Comparison of ENCODE assay signal across 19 cellular contexts in the genomic region with DNA sequence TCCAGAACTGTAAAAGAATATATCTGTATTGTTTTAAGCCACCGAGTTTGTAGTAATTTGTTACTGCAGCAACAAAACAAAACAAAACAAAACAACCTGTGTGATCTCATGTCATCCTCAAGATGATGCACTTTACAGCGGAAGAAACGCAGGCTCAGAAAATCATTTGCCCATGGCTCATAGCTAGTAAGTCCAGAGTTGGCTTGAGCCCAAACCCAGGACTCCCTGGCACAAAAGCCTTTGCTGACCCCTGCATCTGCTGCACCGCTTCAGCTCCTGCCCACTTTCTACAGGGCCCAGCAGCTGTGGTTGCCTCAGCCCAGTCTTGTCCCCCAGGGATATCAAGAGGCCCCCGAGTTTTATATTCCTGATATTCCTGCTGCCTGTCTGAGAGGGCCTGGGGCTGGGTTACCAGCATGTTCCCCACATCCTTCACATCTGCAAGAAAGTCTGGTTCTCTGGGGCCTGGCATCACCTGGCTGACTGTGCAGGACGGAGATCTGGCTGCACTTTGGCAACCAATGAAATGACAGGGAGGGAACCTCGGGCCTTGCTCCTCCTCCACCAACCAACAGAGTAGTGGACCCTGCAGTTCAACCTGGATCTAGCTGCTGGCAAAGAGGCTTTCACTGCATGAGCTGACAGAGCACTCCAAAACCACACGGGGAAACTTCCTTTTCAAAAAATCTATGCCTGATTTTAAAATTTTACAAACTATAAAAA. TPM values are rescaled to one million over a fixed set of nuclear protein-coding genes. Genes with fewer than 3 reads are reported as not detected.
DNase-seq lines count a peak whose midpoint lies in the region; ATAC-seq, FAIRE-seq and TF ChIP-seq lines count a peak whose summit lies in the region.
"Had no signal": no experiment of that assay in that cellular context is flagged by ENCODE, and none has a peak within 500 bp of the region (broad histone marks: within the 10 kb centered on the region; RNA-seq: fewer than 3 reads in every experiment).

No MANE protein-coding gene starts in this region.

- no peak overlapping the region for H2BK15ac ChIP-seq in H1 (ENCODE audit: low read length)

- H4K5ac ChIP-seq in H1 (ENCODE audit: insufficient read length, low read depth, low read length) = no peak overlapping the region

- H3F3A ChIP-seq in PC-3 (ENCODE audit: low read length, unreplicated experiment) = no peaks in the 10 kb centered on the region

- H3K4me3 ChIP-seq in PC-3 (ENCODE audit: low read length) = no peak overlapping the region
- H3K4me3 ChIP-seq in H1 (ENCODE audit: extremely low read depth in 1 of 4, insufficient read depth in 2 of 4, low read depth in 3 of 4, low read length in 4 of 4) = no peak overlapping the region
- no peak overlapping the region for H3K4me3 ChIP-seq in muscle layer of duodenum (ENCODE audit: low read depth in 1 of 2, low read length in 2 of 2)
- peak overlapping the region in 1 of 2 donors; percentile 15 for H3K4me3 ChIP-seq in stomach smooth muscle (ENCODE audit: low read length in 2 of 2)
- H3K4me3 ChIP-seq: SK-N-MC, suprapubic skin had no signal

- H4K20me1 ChIP-seq in PC-3 (ENCODE audit: low read length) (no peaks in the 10 kb centered on the region), H1 (replicated peaks in 1 of 2; ENCODE audit: control insufficient read depth in 1 of 2, insufficient read depth in 2 of 2, low read length in 2 of 2) (no peaks in the 10 kb centered on the region)

- ATAC-seq in PC-3 = no peak
- no peak for ATAC-seq in HG02759 (IDR thresholded peaks at IDR 0.05; ENCODE audit: unreplicated experiment)
- ATAC-seq in HG03520 (IDR thresholded peaks at IDR 0.05; ENCODE audit: unreplicated experiment) = no peak

- H3K4ac ChIP-seq in H1 (replicated peaks; ENCODE audit: insufficient read length, low read depth, low read length) = no peak overlapping the region

- H4K8ac ChIP-seq in H1 (ENCODE audit: extremely low read depth, insufficient read depth, low read length) = 0 out of 2 replicates have a peak overlapping the region, but pooled peaks have one; percentile 53

- no peak overlapping the region for H2BK12ac ChIP-seq in H1 (ENCODE audit: low read depth, low read length)

- no peak for FAIRE-seq in H1 (lab: Jason Lieb, UNC)
- FAIRE-seq: kidney had no signal

- DNase-seq in PC-3 = peak; percentile 17
- DNase-seq in H1 (ENCODE audit: low read depth in 1 of 2, low spot score in 2 of 2) = no peak
- no peak for DNase-seq in NCI-H345 (lab: John Stamatoyannopoulos, UW)
- DNase-seq: activated CD4-positive, alpha-beta T cell treated with anti-CD3 and anti-CD28 coated beads, Interleukin-2, amount 10 ng/mL, durations not matched to agents 7 days and 5 days; activated naive CD4-positive, alpha-beta T cell treated with anti-CD3 and anti-CD28 coated beads, Interleukin-2, amount 10 ng/mL, durations not matched to agents 7 days and 5 days; BE2C; brain microvascular endothelial cell; kidney; NCI-H2081 treated with DMSO at 0.1 percent for 48 hours; NCI-H526; OCI-M1; stimulated activated CD4-positive, alpha-beta T cell treated with anti-CD3 and anti-CD28 coated beads, Interleukin-4, amount 100 ng/mL, for 1 hour had no signal

- no peak overlapping the region for H2BK20ac ChIP-seq in H1 (ENCODE audit: low read length)

- no peaks in the 10 kb centered on the region for H3K79me1 ChIP-seq in H1 (ENCODE audit: low read depth, low read length)

- H3K4me1 ChIP-seq in PC-3 (ENCODE audit: insufficient read depth, low read length) (no peaks in the 10 kb centered on the region), H1 (replicated peaks in 1 of 4; ENCODE audit: control insufficient read depth in 3 of 4, insufficient read depth in 4 of 4, low read length in 3 of 4) (no peaks in the 10 kb centered on the region), muscle layer of duodenum (ENCODE audit: control insufficient read depth in 1 of 2, insufficient read depth in 2 of 2, low read length in 2 of 2) (peaks cover 0 to 5% of the 10 kb centered on the region in 2 donors), stomach smooth muscle (ENCODE audit: control insufficient read depth, insufficient read depth, low read length) (peaks cover 34% of the 10 kb centered on the region)
- H3K4me1 ChIP-seq: BE2C, suprapubic skin had no signal

- no peak overlapping the region for H3K4me2 ChIP-seq in PC-3 (ENCODE audit: low read length)
- H3K4me2 ChIP-seq in H1 (ENCODE audit: insufficient read depth in 1 of 2, low read depth in 2 of 2, low read length in 2 of 2) = no peak overlapping the region

- H3K23ac ChIP-seq in H1 (ENCODE audit: insufficient read length) = no peak overlapping the region

- 82% methylated on average over 8 of the region's 8 CpGs; no CpG with 5 or more reads in 1 of the 2 experiments for WGBS in H1 (ENCODE audit: extremely low coverage in 1 of 2, insufficient coverage in 1 of 2, insufficient read length in 1 of 2, insufficient replicate concordance in 2 of 2, low coverage in 1 of 2, low lambda C conversion rate in 2 of 2, missing lambda C conversion rate in 1 of 2), 2 experiments

- POLR2A ChIA-PET in PC-3 (lab: Charles Lee; ENCODE audit: unreplicated experiment) (no interaction called here), H1 (lab: Charles Lee; ENCODE audit: partially characterized antibody) (interaction anchor here (1.3 kb wide), 1 partner anchor 51 kb away, joined by 3 read pairs; no protein-coding TSS in a partner anchor)

- H2BK120ac ChIP-seq in H1 (replicated peaks; ENCODE audit: low read depth, low read length) = no peak overlapping the region

- no peak overlapping the region for H4K91ac ChIP-seq in H1 (replicated peaks; ENCODE audit: insufficient read length, low read length)

- no peaks in the 10 kb centered on the region for H3K79me2 ChIP-seq in PC-3 (ENCODE audit: low read length)
- no peaks in the 10 kb centered on the region for H3K79me2 ChIP-seq in H1 (ENCODE audit: control insufficient read depth in 1 of 2, insufficient read depth in 2 of 2, low read length in 2 of 2)

- H2AFZ ChIP-seq in PC-3 (ENCODE audit: low read length) (no peak overlapping the region), H1 (ENCODE audit: low read length) (no peak overlapping the region)

- H3K9me3 ChIP-seq in PC-3 (ENCODE audit: low read length) (no peaks in the 10 kb centered on the region), H1 (ENCODE audit: insufficient read depth in 2 of 2, low read depth in 1 of 2, low read length in 1 of 2) (no peaks in the 10 kb centered on the region), muscle layer of duodenum (ENCODE audit: control insufficient read depth in 1 of 2, low read length in 2 of 2) (no peaks in the 10 kb centered on the region), stomach smooth muscle (ENCODE audit: control insufficient read depth in 2 of 2, low read length in 2 of 2) (no peaks in the 10 kb centered on the region)
- H3K9me3 ChIP-seq: BE2C, neutrophil, suprapubic skin had no signal

- H3K27me3 ChIP-seq in PC-3 (ENCODE audit: low read length) (no peaks in the 10 kb centered on the region), H1 (replicated peaks in 1 of 4; ENCODE audit: control insufficient read depth in 3 of 4, extremely low read depth in 1 of 4, insufficient read depth in 3 of 4, low read length in 3 of 4) (no peaks in the 10 kb centered on the region), muscle layer of duodenum (ENCODE audit: low read depth, low read length) (no peaks in the 10 kb centered on the region), stomach smooth muscle (ENCODE audit: control insufficient read depth in 1 of 2, insufficient read depth in 2 of 2, low read length in 2 of 2) (no peaks in the 10 kb centered on the region)
- H3K27me3 ChIP-seq: BE2C, brain microvascular endothelial cell had no signal

- H3K9me2 ChIP-seq in PC-3 (replicated peaks; ENCODE audit: low read length) = no peaks in the 10 kb centered on the region

- no peak overlapping the region for H2AK5ac ChIP-seq in H1 (ENCODE audit: low read depth, low read length)

- no peak overlapping the region for H2BK5ac ChIP-seq in H1 (ENCODE audit: low read depth, low read length)

- CTCF ChIA-PET in PC-3 (lab: Charles Lee) (no interaction called here), H1 (lab: Charles Lee; ENCODE audit: partially characterized antibody) (interaction anchor here (0.8 to 4.3 kb wide), 13 partner anchors 8 to 181 kb away, joined by 3 to 23 read pairs (median 5); a partner anchor contains a TSS)

- no peak overlapping the region for H3K18ac ChIP-seq in H1 (ENCODE audit: extremely low read depth, low read length)

- H3K9ac ChIP-seq in PC-3 (ENCODE audit: low read length) (no peak overlapping the region), H1 (replicated peaks in 1 of 4; ENCODE audit: extremely low read depth in 1 of 4, low read depth in 3 of 4, low read length in 3 of 4) (no peak overlapping the region), stomach smooth muscle (ENCODE audit: low read length in 2 of 2) (no peak overlapping the region)

- no peak for TF ChIP-seq EP300 in H1 (IDR thresholded peaks at IDR 0.05; ENCODE audit: borderline replicate concordance in 1 of 2, low read depth in 2 of 2, low read length in 2 of 2)

- H3K23me2 ChIP-seq in H1 (ENCODE audit: low read depth, low read length) = no peaks in the 10 kb centered on the region; the same call in 1 of the 2 replicates

- TF ChIP-seq RAD21 in H1 (IDR thresholded peaks at IDR 0.05 in 1 of 2, conservative IDR thresholded peaks at IDR 0.05 in 1 of 2; ENCODE audit: low read depth in 2 of 2, low read length in 2 of 2) = no peak

- TF ChIP-seq CTCF in PC-3 (conservative IDR thresholded peaks at IDR 0.05; ENCODE audit: low read depth, low read length) (no peak), H1 (IDR thresholded peaks at IDR 0.05; ENCODE audit: control extremely low read depth in 1 of 3, insufficient read depth in 1 of 3, low read depth in 1 of 3, low read length in 3 of 3) (no peak)

- TF ChIP-seq POLR2A in H1 (IDR thresholded peaks at IDR 0.05; ENCODE audit: control extremely low read depth in 1 of 2, low read depth in 2 of 2, low read length in 2 of 2) = no peak

- H3K27ac ChIP-seq in PC-3 (ENCODE audit: low read length) = no peak overlapping the region
- H3K27ac ChIP-seq in H1 (ENCODE audit: low read depth, low read length) = no peak overlapping the region
- H3K27ac ChIP-seq in muscle layer of duodenum (ENCODE audit: low read length) = peak overlapping the region; percentile 60
- H3K27ac ChIP-seq in stomach smooth muscle (ENCODE audit: low read length) = peak overlapping the region; percentile 79
- H3K27ac ChIP-seq: brain microvascular endothelial cell, neutrophil, SK-N-MC, suprapubic skin had no signal

- H3K14ac ChIP-seq in H1 (ENCODE audit: insufficient read length) = no peak overlapping the region

- intact Hi-C loops in PC-3 (cut with micrococcal nuclease) = no loop called here

- BruUV-seq in PC-3 (replicated peaks; lab: Mats Ljungman, UMichigan) = no TSS peak

- H3K36me3 ChIP-seq in PC-3 (ENCODE audit: low read depth, low read length) (no peaks in the 10 kb centered on the region), H1 (ENCODE audit: control insufficient read depth in 2 of 4, insufficient read depth in 4 of 4, low read length in 3 of 4) (no peaks in the 10 kb centered on the region), muscle layer of duodenum (ENCODE audit: control insufficient read depth in 1 of 2, insufficient read depth in 2 of 2, low read length in 2 of 2) (no peaks in the 10 kb centered on the region), stomach smooth muscle (ENCODE audit: control insufficient read depth in 2 of 2, insufficient read depth in 2 of 2, low read length in 2 of 2) (peaks cover 0 to 6% of the 10 kb centered on the region in 2 donors)
- H3K36me3 ChIP-seq: BE2C, brain microvascular endothelial cell, neutrophil, suprapubic skin had no signal

- no peak overlapping the region for H3K56ac ChIP-seq in H1 (replicated peaks; ENCODE audit: insufficient read length, low read depth, low read length)

RNA-seq across cellular contexts. Expression of a gene that starts 56.8 kb away (rescaled TPM):
- total RNA-seq in PC-3 (2014; rRNA removed) = 15.5 and 15.8 TPM in 2 replicates
- total RNA-seq in H1 (2021; fragmentation: NEBNext Ultra II Directional; extraction: Animal tissue kit (Norgen Biotek cat#: 25700)) = 1.3 and 1.5 TPM in 2 replicates
- 0.59 and 0.83 TPM in 2 replicates for polyA plus RNA-seq in H1 (2011; rRNA removed)
- 0.85 TPM for polyA plus RNA-seq in H1 (2011; cell fraction: cytosol; rRNA removed)
- polyA plus RNA-seq in H1 (2011; cell fraction: nucleus; rRNA removed) = 1.3 TPM
- 0.54 to 1.0 TPM (median 0.76 TPM) in 4 replicates for polyA plus RNA-seq in H1 (2012, experiment 1 of 2)
- polyA plus RNA-seq in H1 (2012, experiment 2 of 2) = 0.39 TPM
- 0.43 TPM for polyA plus RNA-seq in H1 (2013, experiment 1 of 2)
- 0.39 TPM for polyA plus RNA-seq in H1 (2013, experiment 2 of 2)
- 0.83 and 0.91 TPM in 2 replicates for polyA minus RNA-seq in H1 (2011; rRNA and poly(A)+ RNA removed)
- 1.0 TPM for polyA minus RNA-seq in H1 (2011; cell fraction: cytosol; rRNA and poly(A)+ RNA removed)
- 1.6 TPM for polyA minus RNA-seq in H1 (2011; cell fraction: nucleus; rRNA and poly(A)+ RNA removed)
- total RNA-seq: activated CD4-positive, alpha-beta T cell treated with anti-CD3 and anti-CD28 coated beads, Interleukin-2, amount 10 ng/mL, durations not matched to agents 7 days and 5 days had no signal

Comparison
In these comparisons a context has a peak if more than half of its experiments do, and no peak if none do; other contexts are left out.
1. H3K27ac ChIP-seq: peak in muscle layer of duodenum (single experiment) and stomach smooth muscle (single experiment); none in PC-3 (single experiment) and H1 (single experiment).